Comparison of ENCODE assay signal across 30 cellular contexts in genomic region chr18:54787616-54788015, GRCh38. TPM values are rescaled to one million over a fixed set of nuclear protein-coding genes. Genes with fewer than 3 reads are reported as not detected.
A peak's percentile ranks its signal among the peaks of the same experiment; 100 is the strongest.
DNase-seq lines count a peak whose midpoint lies in the region; ATAC-seq, FAIRE-seq and TF ChIP-seq lines count a peak whose summit lies in the region.
"Had no signal": no experiment of that assay in that cellular context is flagged by ENCODE, and none has a peak within 500 bp of the region (broad histone marks: within the 10 kb centered on the region; RNA-seq: fewer than 3 reads in every experiment).

No MANE protein-coding gene starts in this region.

- ATAC-seq in GM21576 (IDR thresholded peaks at IDR 0.05; ENCODE audit: unreplicated experiment) (no peak), esophagus mucosa (no peak)
- ATAC-seq: left lung; naive thymus-derived CD4-positive, alpha-beta T cell had no signal

- H3K9me3 Mint-ChIP-seq in astrocyte (ENCODE audit: unreplicated experiment): no peaks in the 10 kb centered on the region

- CTCF ChIA-PET in AG04449 (lab: Yijun Ruan, JAX): interaction anchor here (1.1 to 1.2 kb wide), 2 partner anchors 9 to 16 kb away, joined by 3 read pairs; no protein-coding TSS in a partner anchor

- DNase-seq in AG04449 (ENCODE audit: low read depth, low spot score) (peak; percentile 72), GM04504 (ENCODE audit: low read depth) (peak; percentile 67), astrocyte (ENCODE audit: low read depth) (peak; percentile 77), foreskin fibroblast (peak; percentile 40 to 54), NCI-H748 treated with DMSO at 0.1 percent for 48 hours (lab: John Stamatoyannopoulos, UW) (no peak)
- no peak for DNase-seq in stimulated activated CD4-positive, alpha-beta T cell treated with anti-CD3 and anti-CD28 coated beads, Interleukin-4, amount 100 ng/mL, for 1 hour
- DNase-seq: activated CD4-positive, alpha-beta T cell treated with anti-CD3 and anti-CD28 coated beads, Interleukin-2, amount 10 ng/mL, durations not matched to agents 7 days and 5 days; activated naive CD4-positive, alpha-beta T cell treated with anti-CD3 and anti-CD28 coated beads, Interleukin-2, amount 10 ng/mL, durations not matched to agents 7 days and 5 days; amygdala; central memory CD4-positive, alpha-beta T cell; DMS79; H9; left lung; naive thymus-derived CD4-positive, alpha-beta T cell; NCI-H1092; NCI-H187 treated with DMSO at 0.1 percent for 48 hours; NCI-H69; RPMI8226; stimulated activated CD4-positive, alpha-beta T cell treated with anti-CD3 and anti-CD28 coated beads, Interleukin-4, amount 100 ng/mL, for 4 hours; stimulated activated naive CD4-positive, alpha-beta T cell treated with Interleukin-2 at 50 U/mL for 16 hours; T-helper 2 cell; WERI-Rb-1 had no signal

- no peaks in the 10 kb centered on the region for H3K9me3 ChIP-seq in astrocyte (ENCODE audit: insufficient read depth, low read depth, low read length)
- H3K9me3 ChIP-seq: left lung had no signal

- H3K27me3 Mint-ChIP-seq in astrocyte (ENCODE audit: low read depth, unreplicated experiment): no peaks in the 10 kb centered on the region
- H3K27me3 Mint-ChIP-seq: activated CD4-positive, alpha-beta T cell treated with anti-CD3 and anti-CD28 coated beads, Interleukin-2, amount 10 ng/mL, durations not matched to agents 7 days and 5 days had no signal

- no peak overlapping the region for H3K4me3 ChIP-seq in AG04449 (ENCODE audit: low read depth, low read length)
- no peak overlapping the region for H3K4me3 ChIP-seq in astrocyte (ENCODE audit: insufficient read depth, low read depth, low read length)
- no peak overlapping the region for H3K4me3 ChIP-seq in foreskin fibroblast (ENCODE audit: low read depth in 1 of 2, low read length in 2 of 2)
- H3K4me3 ChIP-seq: hepatocyte, left lung had no signal

- no peaks in the 10 kb centered on the region for H3K4me1 ChIP-seq in astrocyte (ENCODE audit: insufficient read depth, low read length)
- H3K4me1 ChIP-seq: left lung had no signal

- H2AFZ ChIP-seq in astrocyte (ENCODE audit: low read depth, low read length): no peak overlapping the region
- H2AFZ ChIP-seq: hepatocyte had no signal

- no peaks in the 10 kb centered on the region for H3K36me3 Mint-ChIP-seq in astrocyte (ENCODE audit: low read depth, unreplicated experiment)
- H3K36me3 Mint-ChIP-seq: activated naive CD4-positive, alpha-beta T cell treated with anti-CD3 and anti-CD28 coated beads, Interleukin-2, amount 10 ng/mL, durations not matched to agents 7 days and 5 days had no signal

- no peaks in the 10 kb centered on the region for H3K36me3 ChIP-seq in astrocyte (ENCODE audit: insufficient read depth, low read length)
- H3K36me3 ChIP-seq: left lung, WERI-Rb-1 had no signal

- no peak for FAIRE-seq in astrocyte (lab: Jason Lieb, UNC)
- FAIRE-seq: frontal cortex, GM12892 had no signal

- TF ChIP-seq CTCF in AG04449 (IDR thresholded peaks at IDR 0.05; ENCODE audit: insufficient read depth, low read length, missing control alignments): no peak
- no peak for TF ChIP-seq CTCF in astrocyte (IDR thresholded peaks at IDR 0.05; ENCODE audit: insufficient read depth, low read depth, low read length)
- no peak for TF ChIP-seq CTCF in foreskin fibroblast (IDR thresholded peaks at IDR 0.05; ENCODE audit: low read depth, low read length)

- H3K4me1 Mint-ChIP-seq in astrocyte (ENCODE audit: low read depth, unreplicated experiment): no peaks in the 10 kb centered on the region

- no peaks in the 10 kb centered on the region for H3K27me3 ChIP-seq in astrocyte (ENCODE audit: insufficient read depth, low read length)
- H3K27me3 ChIP-seq: hepatocyte, left lung had no signal

- H3K4me2 ChIP-seq in astrocyte (ENCODE audit: low read length): no peak overlapping the region
- H3K4me2 ChIP-seq: hepatocyte had no signal

- H4K20me1 ChIP-seq in astrocyte (ENCODE audit: insufficient read depth, low read length): no peaks in the 10 kb centered on the region

- H3K9ac ChIP-seq in astrocyte (ENCODE audit: low read length): no peak overlapping the region

- no peak overlapping the region for H3K27ac ChIP-seq in astrocyte (ENCODE audit: low read depth, low read length)
- H3K27ac ChIP-seq: 22Rv1, hepatocyte, left lung, WERI-Rb-1 had no signal

- H3K4me3 Mint-ChIP-seq in astrocyte (ENCODE audit: unreplicated experiment): no peak overlapping the region
- H3K4me3 Mint-ChIP-seq: activated CD4-positive, alpha-beta T cell treated with anti-CD3 and anti-CD28 coated beads, Interleukin-2, amount 10 ng/mL, durations not matched to agents 7 days and 5 days; activated naive CD4-positive, alpha-beta T cell treated with anti-CD3 and anti-CD28 coated beads, Interleukin-2, amount 10 ng/mL, durations not matched to agents 7 days and 5 days; B cell; H9; naive thymus-derived CD4-positive, alpha-beta T cell had no signal

- H3K27ac Mint-ChIP-seq in astrocyte (ENCODE audit: unreplicated experiment): no peak overlapping the region
- H3K27ac Mint-ChIP-seq: activated CD4-positive, alpha-beta T cell treated with anti-CD3 and anti-CD28 coated beads, Interleukin-2, amount 10 ng/mL, durations not matched to agents 7 days and 5 days; activated naive CD4-positive, alpha-beta T cell treated with anti-CD3 and anti-CD28 coated beads, Interleukin-2, amount 10 ng/mL, durations not matched to agents 7 days and 5 days; B cell; naive thymus-derived CD4-positive, alpha-beta T cell had no signal

- no peaks in the 10 kb centered on the region for H3K79me2 ChIP-seq in astrocyte (ENCODE audit: insufficient read depth, low read length)
- H3K79me2 ChIP-seq: hepatocyte had no signal

- POLR2A ChIA-PET in AG04449 (lab: Yijun Ruan, JAX): interaction anchor here (0.7 to 0.8 kb wide), 2 partner anchors 10 to 45 kb away, joined by 3 to 4 read pairs; no protein-coding TSS in a partner anchor

RNA-seq across cellular contexts. Expression of gene RAB27B, which starts 40.7 kb away (rescaled TPM):
- total RNA-seq in astrocyte: 0.91 and 1.1 TPM in 2 replicates
- 35.3 TPM for total RNA-seq in esophagus mucosa
- total RNA-seq: dermis microvascular lymphatic vessel endothelial cell had no signal

Comparison
In these comparisons a context has a peak if more than half of its experiments do, and no peak if none do; other contexts are left out.
1. DNase-seq: peak in AG04449 (single experiment), GM04504 (single experiment), astrocyte (single experiment) and foreskin fibroblast (2 of 2); none in NCI-H748 treated with DMSO at 0.1 percent for 48 hours (single experiment) and stimulated activated CD4-positive, alpha-beta T cell treated with anti-CD3 and anti-CD28 coated beads, Interleukin-4, amount 100 ng/mL, for 1 hour (single experiment).
2. RNA of gene RAB27B, which starts 40.7 kb away (total RNA-seq): 35.3 TPM in esophagus mucosa (single experiment); 0.91 to 1.1 TPM in astrocyte; every median in the first group is over 10 times any median in the second.